In the genomic region with DNA sequence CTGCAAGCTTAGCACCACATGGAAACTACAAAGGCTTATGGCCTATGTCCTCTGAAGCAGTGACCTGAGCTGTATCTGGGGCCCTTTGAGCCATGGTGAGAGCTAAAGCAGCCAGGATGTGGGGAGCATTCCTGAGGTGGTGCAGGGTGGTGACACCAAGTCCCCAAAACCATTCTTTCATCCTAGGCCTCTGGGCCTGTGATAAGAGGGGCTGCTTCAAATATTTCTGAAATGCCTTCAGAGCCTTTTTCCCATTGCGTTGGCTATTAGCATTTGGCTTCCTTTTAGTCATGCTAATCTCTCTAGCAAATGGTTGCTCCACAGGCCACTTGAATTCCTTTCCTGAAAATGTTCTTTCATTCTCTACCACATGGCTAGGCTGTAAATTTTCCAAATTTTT, we compare ENCODE assay signal across 29 cellular contexts. TPM values are rescaled to one million over a fixed set of nuclear protein-coding genes. Genes with fewer than 3 reads are reported as not detected.
"Had no signal": no experiment of that assay in that cellular context is flagged by ENCODE, and none has a peak within 500 bp of the region (broad histone marks: within the 10 kb centered on the region; RNA-seq: fewer than 3 reads in every experiment).

No MANE protein-coding gene starts in this region.

- ATAC-seq: heart right ventricle; left lobe of liver; naive thymus-derived CD4-positive, alpha-beta T cell; right lobe of liver; stimulated activated naive B cell treated with anti-CD40 and anti-IgM and Interleukin-4, amounts not matched to agents 10 μg/mL and 1 μg/mL and 100 μg/mL, for 72 hours had no signal

- H3K4me1 Mint-ChIP-seq: naive thymus-derived CD4-positive, alpha-beta T cell; nephron; neural progenitor cell; stimulated activated naive B cell treated with anti-CD40 and anti-IgM and Interleukin-4, amounts not matched to agents 10 μg/mL and 1 μg/mL and 100 μg/mL, for 72 hours had no signal

- H3K4me3 ChIP-seq: coronary artery, esophagus squamous epithelium, heart right ventricle, neural progenitor cell, right lobe of liver, thoracic aorta, tibial nerve, upper lobe of left lung had no signal

- H3K9ac ChIP-seq: neural progenitor cell, parathyroid adenoma had no signal

- H3K36me3 ChIP-seq: esophagus squamous epithelium, heart right ventricle, right lobe of liver, thoracic aorta, upper lobe of left lung had no signal

- H3K27ac ChIP-seq: coronary artery, esophagus squamous epithelium, heart right ventricle, neural progenitor cell, parathyroid adenoma, right lobe of liver, thoracic aorta, tibial nerve, upper lobe of left lung had no signal

- H3K4me3 Mint-ChIP-seq: naive thymus-derived CD4-positive, alpha-beta T cell; nephron; neural progenitor cell; stimulated activated naive B cell treated with anti-CD40 and anti-IgM and Interleukin-4, amounts not matched to agents 10 μg/mL and 1 μg/mL and 100 μg/mL, for 72 hours; stimulated activated naive CD8-positive, alpha-beta T cell treated with anti-CD3 and anti-CD28 coated beads, Interleukin-15, Interleukin-2, amounts not matched to agents 100 ng/mL and 50 ng/mL, for 24 hours had no signal

- H3K79me2 ChIP-seq: parathyroid adenoma had no signal

- DNase-seq: dermis blood vessel endothelial cell; effector memory CD4-positive, alpha-beta T cell; erythroblast; esophagus squamous epithelium; foreskin melanocyte; glutamatergic neuron; heart right ventricle; hippocampal formation; kidney; mesenchymal stem cell; midbrain; naive thymus-derived CD4-positive, alpha-beta T cell; right lobe of liver; small intestine; stimulated activated CD4-positive, alpha-beta T cell treated with anti-CD3 and anti-CD28 coated beads, Interleukin-15, amount 100 ng/mL, for 24 hours; stimulated activated CD4-positive, alpha-beta T cell treated with anti-CD3 and anti-CD28 coated beads, Interleukin-2, amount 100 ng/mL, for 48 hours; stimulated activated naive B cell treated with anti-CD40 and anti-IgM and Interleukin-4, amounts not matched to agents 10 μg/mL and 1 μg/mL and 100 μg/mL, for 72 hours; upper lobe of left lung had no signal

- H2AFZ ChIP-seq: neural progenitor cell, parathyroid adenoma had no signal

- H3K27ac Mint-ChIP-seq: naive thymus-derived CD4-positive, alpha-beta T cell; nephron; neural progenitor cell; progenitor cell of endocrine pancreas; stimulated activated naive B cell treated with anti-CD40 and anti-IgM and Interleukin-4, amounts not matched to agents 10 μg/mL and 1 μg/mL and 100 μg/mL, for 72 hours; stimulated activated naive CD8-positive, alpha-beta T cell treated with anti-CD3 and anti-CD28 coated beads, Interleukin-15, Interleukin-2, amounts not matched to agents 100 ng/mL and 50 ng/mL, for 24 hours had no signal

- H3K27me3 ChIP-seq: esophagus squamous epithelium, heart right ventricle, neural progenitor cell, right lobe of liver, tibial nerve, upper lobe of left lung had no signal

- FAIRE-seq: endometrium, kidney, small intestine, urothelium cell line had no signal

- H3K4me1 ChIP-seq: esophagus squamous epithelium, heart right ventricle, parathyroid adenoma, right lobe of liver, tibial nerve, upper lobe of left lung had no signal

- H3K27me3 Mint-ChIP-seq: progenitor cell of endocrine pancreas; stimulated activated naive B cell treated with anti-CD40 and anti-IgM and Interleukin-4, amounts not matched to agents 10 μg/mL and 1 μg/mL and 100 μg/mL, for 72 hours; stimulated activated naive CD8-positive, alpha-beta T cell treated with anti-CD3 and anti-CD28 coated beads, Interleukin-15, Interleukin-2, amounts not matched to agents 100 ng/mL and 50 ng/mL, for 24 hours had no signal

- H3K4me2 ChIP-seq: neural progenitor cell had no signal

RNA-seq across cellular contexts. Expression of a gene that starts 59.5 kb away (rescaled TPM):
- polyA plus RNA-seq: naive thymus-derived CD4-positive, alpha-beta T cell had no signal
